Comparison of ENCODE assay signal across 12 cellular contexts in genomic region chr2:176582990-176583481, GRCh38.
DNase-seq lines count a peak whose midpoint lies in the region; ATAC-seq and TF ChIP-seq lines count a peak whose summit lies in the region.
"Had no signal": no experiment of that assay in that cellular context is flagged by ENCODE, and none has a peak within 500 bp of the region (broad histone marks: within the 10 kb centered on the region; RNA-seq: fewer than 3 reads in every experiment).

No MANE protein-coding gene starts in this region.

- peak; percentile 6 for DNase-seq in NK-92 treated with Interleukin-12 subunit alpha and Interleukin-12 subunit beta, amount 100 ng/mL, for 24 hours (lab: John Stamatoyannopoulos, UW)
- DNase-seq in NK-92 (lab: John Stamatoyannopoulos, UW; ENCODE audit: unreplicated experiment) (no peak), left ventricle myocardium superior (no peak), suprapubic skin (ENCODE audit: low spot score in 2 of 2) (no peak), C1 segment of cervical spinal cord (lab: John Stamatoyannopoulos, UW) (no peak)
- DNase-seq: activated CD4-positive, alpha-beta T cell treated with anti-CD3 and anti-CD28 coated beads for 4 hours; endodermal cell; KBM-7 had no signal

- H3K4me3 ChIP-seq in suprapubic skin, result no peak overlapping the region
- H3K4me3 ChIP-seq: BLaER1 had no signal

- peak overlapping the region; percentile 30 for H3K27ac ChIP-seq in suprapubic skin
- H3K27ac ChIP-seq: BLaER1 had no signal

- H3K9me3 ChIP-seq in suprapubic skin, result no peaks in the 10 kb centered on the region
- H3K9me3 ChIP-seq: BLaER1 had no signal

- peaks cover 7% of the 10 kb centered on the region for H3K4me1 ChIP-seq in suprapubic skin
- H3K4me1 ChIP-seq: BLaER1 had no signal

- intact Hi-C loops in left ventricle myocardium superior (cut with micrococcal nuclease), result no loop called here

- peaks cover 3% of the 10 kb centered on the region for H3K27me3 ChIP-seq in suprapubic skin
- H3K27me3 ChIP-seq: BLaER1 had no signal

- TF ChIP-seq CTCF in suprapubic skin (IDR thresholded peaks at IDR 0.05), result no peak

- ATAC-seq in SK-N-SH treated with all-trans-retinoic acid at 6 μM for 48 hours, result peak; percentile 98
- peak; percentile 75 for ATAC-seq in left ventricle myocardium superior
- ATAC-seq in HG03565 (IDR thresholded peaks at IDR 0.05; ENCODE audit: unreplicated experiment), result no peak
- ATAC-seq in GM18867 (IDR thresholded peaks at IDR 0.05; ENCODE audit: unreplicated experiment), result no peak

- no peak for TF ChIP-seq EP300 in suprapubic skin (IDR thresholded peaks at IDR 0.05)

- WGBS in suprapubic skin, result 21% methylated on average over 2 of the region's 2 CpGs

- no peaks in the 10 kb centered on the region for H3K36me3 ChIP-seq in suprapubic skin
- H3K36me3 ChIP-seq: BLaER1 had no signal

- TF ChIP-seq POLR2A in suprapubic skin (IDR thresholded peaks at IDR 0.05), result no peak

TF ChIP-seq in SK-N-SH treated with all-trans-retinoic acid at 6 μM for 48 hours, 23 proteins besides CTCF, POLR2A, EP300 and RAD21:
- TF ChIP-seq GLIS3 (CRISPR knock-in tag; IDR thresholded peaks at IDR 0.05) (no peak), ZNF565 (CRISPR knock-in tag; conservative IDR thresholded peaks at IDR 0.05; ENCODE audit: low read depth) (no peak), CSRNP3 (CRISPR knock-in tag; IDR thresholded peaks at IDR 0.05) (no peak), POU6F1 (CRISPR knock-in tag; IDR thresholded peaks at IDR 0.05; ENCODE audit: borderline replicate concordance, low read depth) (no peak), TOX (CRISPR knock-in tag; IDR thresholded peaks at IDR 0.05; ENCODE audit: borderline replicate concordance) (peak; percentile 44; the same call in 1 of the 2 replicates), PATZ1 (CRISPR knock-in tag; IDR thresholded peaks at IDR 0.05; ENCODE audit: borderline replicate concordance) (0 out of 2 replicates have a peak, but pooled peaks have one; percentile 14)

Comparison
In these comparisons a context has a peak if more than half of its experiments do, and no peak if none do; other contexts are left out.
1. ATAC-seq: peak in SK-N-SH treated with all-trans-retinoic acid at 6 μM for 48 hours (single experiment) and left ventricle myocardium superior (single experiment); none in HG03565 (single experiment) and GM18867 (single experiment).